ENCODE assay signal across 11 cellular contexts in genomic region chr2:174595904-174596397, GRCh38. TPM values are rescaled to one million over a fixed set of nuclear protein-coding genes. Genes with fewer than 3 reads are reported as not detected.
A peak's percentile ranks its signal among the peaks of the same experiment; 100 is the strongest.
DNase-seq lines count a peak whose midpoint lies in the region; ATAC-seq and TF ChIP-seq lines count a peak whose summit lies in the region.
"Had no signal": no experiment of that assay in that cellular context is flagged by ENCODE, and none has a peak within 500 bp of the region (broad histone marks: within the 10 kb centered on the region; RNA-seq: fewer than 3 reads in every experiment).

No MANE protein-coding gene starts in this region.

- no peak overlapping the region for H2AFZ ChIP-seq in OCI-LY3 (ENCODE audit: low read depth, low read length)

- H3K27ac ChIP-seq in OCI-LY3 (ENCODE audit: low read length): peak overlapping the region; percentile 87
- peak overlapping the region; percentile 75 for H3K27ac ChIP-seq in colonic mucosa
- H3K27ac ChIP-seq in skeletal muscle tissue (ENCODE audit: low read depth, low read length): peak overlapping the region; percentile 67

- H3K36me3 ChIP-seq in OCI-LY3 (replicated peaks; ENCODE audit: low read depth, low read length): peaks cover 28% of the 10 kb centered on the region
- no peaks in the 10 kb centered on the region for H3K36me3 ChIP-seq in colonic mucosa
- H3K36me3 ChIP-seq in skeletal muscle tissue (ENCODE audit: control insufficient read depth in 3 of 3, insufficient read depth in 3 of 3, low read length in 3 of 3): no peaks in the 10 kb centered on the region

- H3K4me1 ChIP-seq in OCI-LY3 (ENCODE audit: low read length) (peaks cover 78% of the 10 kb centered on the region), colonic mucosa (no peaks in the 10 kb centered on the region), skeletal muscle tissue (ENCODE audit: control insufficient read depth in 3 of 3, insufficient read depth in 3 of 3, low read length in 3 of 3) (peaks cover 0 to 7% (median 4%) of the 10 kb centered on the region in 3 donors)

- H3K4me3 ChIP-seq in GM12865 (ENCODE audit: low read depth, low read length) (peak overlapping the region; percentile 73), OCI-LY3 (ENCODE audit: low read length) (peak overlapping the region; percentile 78), colonic mucosa (peak overlapping the region; percentile 14), skeletal muscle tissue (ENCODE audit: low read length in 3 of 3) (no peak overlapping the region)

- TF ChIP-seq CTCF in GM12865 (IDR thresholded peaks at IDR 0.05; ENCODE audit: insufficient read depth, low read depth, low read length, missing control alignments): no peak
- TF ChIP-seq CTCF in OCI-LY3 (IDR thresholded peaks at IDR 0.05; ENCODE audit: low read depth, low read length): no peak
- no peak for TF ChIP-seq CTCF in colonic mucosa (IDR thresholded peaks at IDR 0.05)

- ATAC-seq in HG02970 (IDR thresholded peaks at IDR 0.05; ENCODE audit: low FRiP score, unreplicated experiment): no peak
- no peak for ATAC-seq in GM19463 (IDR thresholded peaks at IDR 0.05; ENCODE audit: unreplicated experiment)

- no peaks in the 10 kb centered on the region for H4K20me1 ChIP-seq in OCI-LY3 (ENCODE audit: insufficient read depth, low read length)

- intact Hi-C loops in colonic mucosa (cut with DNase I): no loop called here

- peak overlapping the region; percentile 82 for H3K4me2 ChIP-seq in OCI-LY3 (ENCODE audit: low read length)

- DNase-seq in GM12865 (ENCODE audit: low read depth): peak; percentile 52
- DNase-seq in colonic mucosa: no peak
- DNase-seq in NCI-H82 (lab: John Stamatoyannopoulos, UW): no peak
- DNase-seq in AML-193 (lab: John Stamatoyannopoulos, UW): no peak
- DNase-seq: kidney; NCI-H2227 treated with DMSO at 0.1 percent for 48 hours; stimulated activated CD4-positive, alpha-beta T cell treated with anti-CD3 and anti-CD28 coated beads, Interleukin-4, amount 100 ng/mL, for 1 hour had no signal

- H3K79me2 ChIP-seq in OCI-LY3 (ENCODE audit: low read length): peaks cover 63% of the 10 kb centered on the region

- H3K9me3 ChIP-seq in OCI-LY3 (ENCODE audit: insufficient read depth, low read length) (no peaks in the 10 kb centered on the region; the same call in 1 of the 2 replicates), colonic mucosa (no peaks in the 10 kb centered on the region), skeletal muscle tissue (ENCODE audit: control insufficient read depth in 3 of 3, low read length in 3 of 3) (no peaks in the 10 kb centered on the region)

- H3K27me3 ChIP-seq in OCI-LY3 (ENCODE audit: low read depth, low read length) (no peaks in the 10 kb centered on the region), colonic mucosa (no peaks in the 10 kb centered on the region), skeletal muscle tissue (ENCODE audit: control insufficient read depth in 3 of 3, insufficient read depth in 3 of 3, low read length in 3 of 3) (no peaks in the 10 kb centered on the region)

- H3K9ac ChIP-seq in OCI-LY3 (ENCODE audit: low read length): peak overlapping the region; percentile 92
- peak overlapping the region in 1 of 2 donors; percentile 35 for H3K9ac ChIP-seq in colonic mucosa (ENCODE audit: low read depth in 2 of 2, low read length in 2 of 2)
- no peak overlapping the region for H3K9ac ChIP-seq in skeletal muscle tissue (ENCODE audit: low read depth in 1 of 3, low read length in 3 of 3)

RNA-seq across cellular contexts. Expression of gene WIPF1, which starts 1.7 kb away (rescaled TPM):
- total RNA-seq in colonic mucosa (10 to 100 TPM in 1 of 2 donors, 1 to 10 TPM in 1; 6.7 to 21.4 TPM), skeletal muscle tissue (16.2 TPM)

Comparison
In these comparisons a context has a peak if more than half of its experiments do, and no peak if none do; other contexts are left out.
1. H3K4me3 ChIP-seq: peak in GM12865 (single experiment), OCI-LY3 (single experiment) and colonic mucosa (single experiment); none in skeletal muscle tissue (0 of 3).
2. Peak in every context shown above with its lines, with median percentiles within 50 percentile points of each other: H3K27ac ChIP-seq.